In the genomic region with DNA sequence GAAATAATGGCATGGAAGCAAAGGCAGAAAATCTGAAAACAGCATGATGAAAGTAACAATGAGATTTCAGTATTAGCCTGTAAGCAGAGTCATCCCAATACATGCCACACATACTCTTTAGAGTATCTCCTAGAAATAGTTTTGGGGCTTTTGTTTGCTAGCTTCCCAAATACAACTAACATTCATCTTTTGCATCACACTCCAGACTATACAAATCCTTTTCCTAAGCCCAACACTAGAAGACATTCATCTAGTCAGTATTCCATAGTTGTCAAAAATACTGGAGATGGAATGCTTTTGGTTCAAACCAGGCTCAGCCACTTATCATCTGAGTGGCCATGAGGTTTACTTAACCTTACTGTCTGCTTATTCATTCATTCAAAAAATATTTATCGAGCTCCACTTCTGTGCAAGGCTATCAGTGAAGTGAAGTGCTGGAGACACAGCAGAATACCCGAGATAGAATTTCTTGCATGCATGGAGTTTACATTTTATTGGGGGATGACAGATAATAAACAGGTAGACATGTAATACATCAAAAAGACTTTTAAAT, we compare ENCODE assay signal across 22 cellular contexts.
DNase-seq lines count a peak whose midpoint lies in the region; TF ChIP-seq lines count a peak whose summit lies in the region.
"Had no signal": no experiment of that assay in that cellular context is flagged by ENCODE, and none has a peak within 500 bp of the region (broad histone marks: within the 10 kb centered on the region; RNA-seq: fewer than 3 reads in every experiment).

No MANE protein-coding gene starts in this region.

- H3K27me3 ChIP-seq in GM23248 (replicated peaks; ENCODE audit: insufficient read depth): no peaks in the 10 kb centered on the region

- peaks cover 20% of the 10 kb centered on the region; the same call in 1 of the 2 replicates for H3F3A ChIP-seq in GM23248 (ENCODE audit: insufficient read depth)

- H3K9me2 ChIP-seq in GM23248 (ENCODE audit: insufficient read depth): no peaks in the 10 kb centered on the region

- peaks cover 25% of the 10 kb centered on the region for H3K4me1 ChIP-seq in GM23248 (ENCODE audit: insufficient read depth)

- H3K9me3 ChIP-seq in GM23248 (ENCODE audit: low read depth): no peaks in the 10 kb centered on the region

- CTCF ChIA-PET in RWPE1 (lab: Yijun Ruan, JAX): no interaction called here

- H3K36me3 ChIP-seq in GM23248 (ENCODE audit: low read depth): no peaks in the 10 kb centered on the region

- H3K79me2 ChIP-seq in GM23248 (ENCODE audit: insufficient read depth): no peaks in the 10 kb centered on the region

- H2AFZ ChIP-seq in GM23248: no peak overlapping the region
- H2AFZ ChIP-seq: GM23338 had no signal

- POLR2A ChIA-PET in RWPE1 (lab: Yijun Ruan, JAX; ENCODE audit: low non-redundant PET): no interaction called here

- H3K27ac ChIP-seq in GM23248 (peak overlapping the region; percentile 43), RWPE1 (no peak overlapping the region)
- H3K27ac ChIP-seq: 22Rv1 had no signal

- DNase-seq in NCI-H2029 treated with DMSO at 0.1 percent for 48 hours (lab: John Stamatoyannopoulos, UW): peak; percentile 3
- DNase-seq in NCI-H2029 (lab: John Stamatoyannopoulos, UW): no peak
- peak; percentile 30 for DNase-seq in GM23248
- peak; percentile 3 for DNase-seq in fibroblast of peridontal ligament (ENCODE audit: extremely low read depth)
- no peak for DNase-seq in RWPE1 (ENCODE audit: low spot score)
- DNase-seq in Ammon's horn (ENCODE audit: low spot score): no peak
- DNase-seq in NCI-H226: no peak
- no peak for DNase-seq in NCI-H446 treated with DMSO at 0.1 percent for 48 hours (lab: John Stamatoyannopoulos, UW)
- DNase-seq: CD4-positive, CD25-positive, alpha-beta regulatory T cell; DMS79; KG1; NCI-H1092 treated with DMSO at 0.1 percent for 48 hours; NCI-H1436 treated with DMSO at 0.1 percent for 48 hours; NCI-H2081; NCI-H2171 treated with DMSO at 0.1 percent for 48 hours; NCI-H510A treated with DMSO at 0.1 percent for 48 hours; NCI-H748 treated with DMSO at 0.1 percent for 48 hours; NK-92 treated with Interleukin-12 subunit alpha and Interleukin-12 subunit beta, amount 100 ng/mL, for 24 hours; T-helper 1 cell had no signal

- H4K20me1 ChIP-seq in GM23248 (ENCODE audit: insufficient read depth): no peaks in the 10 kb centered on the region

- no peak for TF ChIP-seq CTCF in RWPE1 (conservative IDR thresholded peaks at IDR 0.05; ENCODE audit: low read depth)

- no peak overlapping the region for H3K4me3 ChIP-seq in GM23248
- H3K4me3 ChIP-seq: GM12878, GM23338 had no signal

- in situ Hi-C loops in GM23248 (cut with MboI): no loop called here

- WGBS in GM23248 (ENCODE audit: low coverage in 1 of 2, low lambda C conversion rate in 2 of 2, missing lambda C conversion rate in 2 of 2), 2 experiments: 65 to 73% methylated on average over 2 of the region's 2 CpGs

- peak overlapping the region; percentile 41 for H3K4me2 ChIP-seq in GM23248 (ENCODE audit: unreplicated experiment)
- H3K4me2 ChIP-seq: GM23338 had no signal

- no peak overlapping the region for H3K9ac ChIP-seq in GM23248

Comparison
In these comparisons a context has a peak if more than half of its experiments do, and no peak if none do; other contexts are left out.
1. DNase-seq: peak in NCI-H2029 treated with DMSO at 0.1 percent for 48 hours (single experiment), GM23248 (single experiment) and fibroblast of peridontal ligament (single experiment); none in NCI-H2029 (single experiment), RWPE1 (single experiment), Ammon's horn (single experiment), NCI-H226 (single experiment) and NCI-H446 treated with DMSO at 0.1 percent for 48 hours (single experiment).